Comparison of ENCODE assay signal across 16 cellular contexts in the genomic region with DNA sequence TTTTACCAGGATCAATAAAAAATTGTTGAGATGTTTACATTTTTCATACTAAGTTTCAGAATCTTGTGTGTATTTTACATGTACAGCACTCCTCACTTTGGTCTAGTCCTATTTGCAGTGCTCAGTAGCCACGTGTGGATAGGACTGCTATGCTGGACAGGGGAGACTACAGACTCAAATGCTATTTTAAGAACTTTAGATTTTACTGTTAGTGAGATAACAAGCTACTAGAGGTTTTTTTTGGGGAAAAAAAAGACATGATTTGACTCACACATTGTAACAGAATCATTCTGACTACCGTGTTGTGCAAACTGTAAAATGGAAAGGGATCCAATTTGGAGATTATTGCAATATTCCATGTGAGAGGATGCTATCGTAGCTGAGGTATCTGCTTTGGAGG.
DNase-seq lines count a peak whose midpoint lies in the region; ATAC-seq and TF ChIP-seq lines count a peak whose summit lies in the region.
"Had no signal": no experiment of that assay in that cellular context is flagged by ENCODE, and none has a peak within 500 bp of the region (broad histone marks: within the 10 kb centered on the region; RNA-seq: fewer than 3 reads in every experiment).

No MANE protein-coding gene starts in this region.

- H3K4me2 ChIP-seq in OCI-LY3 (ENCODE audit: low read length): peak overlapping the region; percentile 73
- H3K4me2 ChIP-seq in mesenchymal stem cell (ENCODE audit: low read length, poor library complexity, severe bottlenecking): no peak overlapping the region
- H3K4me2 ChIP-seq: BLaER1 treated with 17β-estradiol and CSF1 and Interleukin-3, amounts not matched to agents 10 nM and 100 nM; KMS-11 had no signal

- H2BK15ac ChIP-seq in mesenchymal stem cell (ENCODE audit: low read depth, poor library complexity, severe bottlenecking): no peak overlapping the region

- no peaks in the 10 kb centered on the region for H3K4me1 Mint-ChIP-seq in glutamatergic neuron (ENCODE audit: low read depth, unreplicated experiment)
- H3K4me1 Mint-ChIP-seq: CD4-positive, CD25-positive, alpha-beta regulatory T cell had no signal

- TF ChIP-seq CTCF in GM13976 (IDR thresholded peaks at IDR 0.05; ENCODE audit: borderline replicate concordance, control extremely low read depth, extremely low read depth, insufficient read depth, missing control alignments) (no peak), GM20000 (IDR thresholded peaks at IDR 0.05; ENCODE audit: extremely low read depth, missing control alignments) (no peak), OCI-LY3 (IDR thresholded peaks at IDR 0.05; ENCODE audit: low read depth, low read length) (no peak), glutamatergic neuron (IDR thresholded peaks at IDR 0.05; ENCODE audit: partially characterized antibody, unreplicated experiment) (no peak)

- no peak overlapping the region for H3K14ac ChIP-seq in mesenchymal stem cell (ENCODE audit: low read length in 2 of 2)

- H2AFZ ChIP-seq in OCI-LY3 (ENCODE audit: low read depth, low read length) (no peak overlapping the region), mesenchymal stem cell (ENCODE audit: low read depth, low read length) (no peak overlapping the region)

- H3K9me3 ChIP-seq in OCI-LY3 (ENCODE audit: insufficient read depth, low read length): peaks cover 9% of the 10 kb centered on the region; the same call in 1 of the 2 replicates
- no peaks in the 10 kb centered on the region for H3K9me3 ChIP-seq in mesenchymal stem cell (ENCODE audit: control insufficient read depth, low read length)
- H3K9me3 ChIP-seq: BLaER1 treated with 17β-estradiol and CSF1 and Interleukin-3, amounts not matched to agents 10 nM and 100 nM; HAP-1 had no signal

- H4K8ac ChIP-seq in mesenchymal stem cell (ENCODE audit: low read length): no peak overlapping the region

- H3K4me3 ChIP-seq in OCI-LY3 (ENCODE audit: low read length) (peak overlapping the region; percentile 45), mesenchymal stem cell (ENCODE audit: insufficient read depth in 1 of 2, low read depth in 1 of 2, low read length in 2 of 2) (no peak overlapping the region)
- H3K4me3 ChIP-seq: BLaER1 treated with 17β-estradiol and CSF1 and Interleukin-3, amounts not matched to agents 10 nM and 100 nM; HAP-1 had no signal

- 62% methylated on average over 3 of the region's 3 CpGs for WGBS in mesenchymal stem cell

- DNase-seq in GM13976 (ENCODE audit: low spot score) (peak; percentile 42), GM20000 (ENCODE audit: low spot score) (peak; percentile 26), glutamatergic neuron (no peak), mesenchymal stem cell (no peak), dedifferentiated amniotic fluid mesenchymal stem cell (ENCODE audit: extremely low spot score) (no peak)
- DNase-seq: 8988T; AML-193; CD4-positive, CD25-positive, alpha-beta regulatory T cell; GOT3 had no signal

- H3K36me3 Mint-ChIP-seq in glutamatergic neuron (ENCODE audit: unreplicated experiment): no peaks in the 10 kb centered on the region
- H3K36me3 Mint-ChIP-seq: CD4-positive, CD25-positive, alpha-beta regulatory T cell had no signal

- H3K4ac ChIP-seq in mesenchymal stem cell (ENCODE audit: low read depth in 1 of 2, low read length in 2 of 2): no peak overlapping the region

- H3K27me3 ChIP-seq in OCI-LY3 (ENCODE audit: low read depth, low read length) (no peaks in the 10 kb centered on the region), mesenchymal stem cell (ENCODE audit: control insufficient read depth in 1 of 2, insufficient read depth in 1 of 2, low read length in 2 of 2) (no peaks in the 10 kb centered on the region)
- H3K27me3 ChIP-seq: BLaER1 treated with 17β-estradiol and CSF1 and Interleukin-3, amounts not matched to agents 10 nM and 100 nM had no signal

- ATAC-seq in HG02870 (IDR thresholded peaks at IDR 0.05; ENCODE audit: unreplicated experiment): peak; percentile 59
- no peak for ATAC-seq in GM18909 (IDR thresholded peaks at IDR 0.05; ENCODE audit: poor library complexity, unreplicated experiment)
- ATAC-seq: HepG2 had no signal

- H2BK5ac ChIP-seq in mesenchymal stem cell (ENCODE audit: low read depth, low read length, poor library complexity, severe bottlenecking): no peak overlapping the region

- H2BK120ac ChIP-seq in mesenchymal stem cell (ENCODE audit: low read depth, low read length): no peak overlapping the region

- no peak overlapping the region for H3K18ac ChIP-seq in mesenchymal stem cell (ENCODE audit: low read depth in 1 of 2, low read length in 2 of 2)

- H3K9ac ChIP-seq in OCI-LY3 (ENCODE audit: low read length): peak overlapping the region; percentile 55
- no peak overlapping the region for H3K9ac ChIP-seq in mesenchymal stem cell (ENCODE audit: low read length)
- H3K9ac ChIP-seq: BLaER1 treated with 17β-estradiol and CSF1 and Interleukin-3, amounts not matched to agents 10 nM and 100 nM; KMS-11 had no signal

- H3K79me2 ChIP-seq in OCI-LY3 (ENCODE audit: low read length): no peaks in the 10 kb centered on the region

- no peak overlapping the region for H4K91ac ChIP-seq in mesenchymal stem cell (ENCODE audit: low read length)

- peaks cover 9% of the 10 kb centered on the region for H3K36me3 ChIP-seq in OCI-LY3 (replicated peaks; ENCODE audit: low read depth, low read length)
- H3K36me3 ChIP-seq in mesenchymal stem cell (ENCODE audit: control insufficient read depth in 1 of 2, insufficient read depth in 2 of 2, low read depth in 1 of 2, low read length in 2 of 2): no peaks in the 10 kb centered on the region
- H3K36me3 ChIP-seq: BLaER1 treated with 17β-estradiol and CSF1 and Interleukin-3, amounts not matched to agents 10 nM and 100 nM; HAP-1 had no signal

- H4K20me1 ChIP-seq in OCI-LY3 (ENCODE audit: insufficient read depth, low read length): no peaks in the 10 kb centered on the region
- H4K20me1 ChIP-seq: BLaER1 treated with 17β-estradiol and CSF1 and Interleukin-3, amounts not matched to agents 10 nM and 100 nM had no signal

- H3K27ac ChIP-seq in OCI-LY3 (ENCODE audit: low read length) (peak overlapping the region; percentile 79), mesenchymal stem cell (ENCODE audit: low read length, poor library complexity, severe bottlenecking) (no peak overlapping the region)
- H3K27ac ChIP-seq: BLaER1 treated with 17β-estradiol and CSF1 and Interleukin-3, amounts not matched to agents 10 nM and 100 nM; KMS-11 had no signal

- H3K27me3 Mint-ChIP-seq in glutamatergic neuron (ENCODE audit: unreplicated experiment): no peaks in the 10 kb centered on the region
- H3K27me3 Mint-ChIP-seq: CD4-positive, CD25-positive, alpha-beta regulatory T cell had no signal

- no peak overlapping the region for H3K23ac ChIP-seq in mesenchymal stem cell (ENCODE audit: low read length in 2 of 2)

- H2AK5ac ChIP-seq in mesenchymal stem cell (ENCODE audit: low read length, severe bottlenecking): no peak overlapping the region

- H3K27ac Mint-ChIP-seq in glutamatergic neuron (ENCODE audit: unreplicated experiment): no peak overlapping the region
- H3K27ac Mint-ChIP-seq: CD4-positive, CD25-positive, alpha-beta regulatory T cell had no signal

- peaks cover 39% of the 10 kb centered on the region for H3K4me1 ChIP-seq in OCI-LY3 (ENCODE audit: low read length)
- no peaks in the 10 kb centered on the region for H3K4me1 ChIP-seq in mesenchymal stem cell (ENCODE audit: control insufficient read depth, insufficient read depth, low read depth, low read length)
- H3K4me1 ChIP-seq: BLaER1 treated with 17β-estradiol and CSF1 and Interleukin-3, amounts not matched to agents 10 nM and 100 nM; HAP-1 had no signal

- in situ Hi-C loops in GM13976 (cut with MboI; ENCODE audit: low sequenced_read_pairs, unreplicated experiment): no loop called here

- no peak overlapping the region for H3K4me3 Mint-ChIP-seq in glutamatergic neuron (ENCODE audit: unreplicated experiment)
- H3K4me3 Mint-ChIP-seq: CD4-positive, CD25-positive, alpha-beta regulatory T cell had no signal

- H3K9me3 Mint-ChIP-seq in glutamatergic neuron (ENCODE audit: unreplicated experiment): no peaks in the 10 kb centered on the region

- H3K79me1 ChIP-seq in mesenchymal stem cell (replicated peaks; ENCODE audit: low read length, poor library complexity, severe bottlenecking): no peaks in the 10 kb centered on the region

- H2BK12ac ChIP-seq in mesenchymal stem cell (ENCODE audit: low read length in 2 of 2): no peak overlapping the region

Comparison
In these comparisons a context has a peak if more than half of its experiments do, and no peak if none do; other contexts are left out.
1. DNase-seq: peak in GM13976 (single experiment) and GM20000 (single experiment); none in glutamatergic neuron (single experiment), mesenchymal stem cell (single experiment) and dedifferentiated amniotic fluid mesenchymal stem cell (single experiment).